ENCODE assay signal across 13 cellular contexts in the genomic region with DNA sequence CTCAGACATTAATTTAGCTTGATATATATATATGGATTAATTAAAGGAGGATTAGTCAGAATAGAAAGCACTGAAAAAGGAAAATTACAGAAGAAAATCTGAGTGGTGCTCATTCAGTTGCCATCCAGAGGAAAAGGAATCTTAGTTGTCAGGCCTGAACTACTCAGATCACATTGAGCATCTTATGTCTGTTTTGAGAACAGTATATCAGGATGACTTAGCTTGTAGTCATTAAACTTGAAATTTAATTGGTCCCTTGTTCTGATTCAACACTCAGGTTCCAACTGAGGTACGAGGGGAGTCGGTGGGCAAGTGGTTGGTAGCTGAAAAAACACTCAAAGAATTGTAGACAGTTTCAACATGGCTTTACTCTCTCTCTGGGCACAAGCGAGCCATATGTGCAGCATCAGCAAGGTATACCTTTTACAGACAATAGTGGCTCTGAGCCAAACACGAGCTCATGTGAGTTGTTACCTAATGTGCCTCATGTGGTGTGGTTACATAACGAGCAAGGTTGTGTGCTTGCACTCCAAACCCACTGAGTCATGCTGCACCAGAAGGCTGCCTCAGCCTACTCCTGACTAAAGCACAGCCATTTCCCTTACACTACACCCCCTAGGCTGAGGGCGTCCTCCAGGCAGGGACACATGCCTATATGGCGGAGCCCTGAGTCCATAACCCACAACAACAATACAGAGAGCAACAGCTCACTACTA.
DNase-seq lines count a peak whose midpoint lies in the region; ATAC-seq and TF ChIP-seq lines count a peak whose summit lies in the region.
"Had no signal": no experiment of that assay in that cellular context is flagged by ENCODE, and none has a peak within 500 bp of the region (broad histone marks: within the 10 kb centered on the region; RNA-seq: fewer than 3 reads in every experiment).

No MANE protein-coding gene starts in this region.

- no peaks in the 10 kb centered on the region for H3K4me1 Mint-ChIP-seq in activated CD8-positive, alpha-beta memory T cell treated with anti-CD3 and anti-CD28 coated beads, Interleukin-2, amount 10 ng/mL, durations not matched to agents 7 days and 5 days
- H3K4me1 Mint-ChIP-seq: CD14-positive monocyte; stimulated activated naive CD8-positive, alpha-beta T cell treated with anti-CD3 and anti-CD28 coated beads, Interleukin-15, amount 100 ng/mL, for 72 hours had no signal

- no peaks in the 10 kb centered on the region for H3K9me3 ChIP-seq in PC-9 (ENCODE audit: insufficient read depth, low read depth)
- H3K9me3 ChIP-seq: SJSA1 had no signal

- 0 out of 2 replicates have a peak overlapping the region, but pooled peaks have one; percentile 12 for H3K27ac ChIP-seq in PC-9
- H3K27ac ChIP-seq: SJSA1 had no signal

- no peaks in the 10 kb centered on the region for H3K9me2 ChIP-seq in PC-9 (ENCODE audit: insufficient read depth)

- peaks cover 6% of the 10 kb centered on the region for H3F3A ChIP-seq in PC-9 (ENCODE audit: insufficient read depth, low read depth)

- no peaks in the 10 kb centered on the region for H3K27me3 Mint-ChIP-seq in activated CD8-positive, alpha-beta memory T cell treated with anti-CD3 and anti-CD28 coated beads, Interleukin-2, amount 10 ng/mL, durations not matched to agents 7 days and 5 days
- H3K27me3 Mint-ChIP-seq: activated CD8-positive, alpha-beta T cell treated with anti-CD3 and anti-CD28 coated beads for 36 hours had no signal

- POLR2A ChIA-PET in PC-9 (lab: Charles Lee; ENCODE audit: unreplicated experiment): no interaction called here

- H3K27ac Mint-ChIP-seq in activated CD8-positive, alpha-beta memory T cell treated with anti-CD3 and anti-CD28 coated beads, Interleukin-2, amount 10 ng/mL, durations not matched to agents 7 days and 5 days: no peak overlapping the region
- H3K27ac Mint-ChIP-seq: activated CD8-positive, alpha-beta T cell treated with anti-CD3 and anti-CD28 coated beads for 36 hours; activated T-cell treated with anti-CD3 and anti-CD28 coated beads, Interleukin-2, amount 50 U/mL, for 72 hours; CD14-positive monocyte; stimulated activated naive CD8-positive, alpha-beta T cell treated with anti-CD3 and anti-CD28 coated beads, Interleukin-15, amount 100 ng/mL, for 72 hours had no signal

- no peaks in the 10 kb centered on the region for H4K20me1 ChIP-seq in PC-9 (ENCODE audit: insufficient read depth)

- H3K27me3 ChIP-seq in PC-9 (ENCODE audit: insufficient read depth, low read depth): no peaks in the 10 kb centered on the region
- H3K27me3 ChIP-seq: SJSA1 had no signal

- DNase-seq in NCI-H2029 (lab: John Stamatoyannopoulos, UW) (peak; percentile 23), NCI-H2029 treated with DMSO at 0.1 percent for 48 hours (lab: John Stamatoyannopoulos, UW) (no peak), PC-9 (peak in 1 of 2 experiments; percentile 41), posterior vena cava (ENCODE audit: low spot score) (peak; percentile 38), left ventricle myocardium superior (no peak)
- DNase-seq in activated CD8-positive, alpha-beta memory T cell treated with anti-CD3 and anti-CD28 coated beads, Interleukin-2, amount 10 ng/mL, durations not matched to agents 7 days and 5 days: no peak
- DNase-seq: activated CD8-positive, alpha-beta T cell treated with anti-CD3 and anti-CD28 coated beads for 36 hours; activated T-cell treated with anti-CD3 and anti-CD28 coated beads, Interleukin-2, amount 50 U/mL, for 72 hours; stimulated activated naive CD8-positive, alpha-beta T cell treated with anti-CD3 and anti-CD28 coated beads, Interleukin-15, amount 100 ng/mL, for 72 hours had no signal

- no peaks in the 10 kb centered on the region for H3K79me2 ChIP-seq in PC-9 (ENCODE audit: low read depth)

- intact Hi-C loops in PC-9 (cut with micrococcal nuclease; ENCODE audit: unreplicated experiment) (no loop called here), posterior vena cava (cut with DNase I) (no loop called here), left ventricle myocardium superior (cut with micrococcal nuclease) (no loop called here)

- H3K4me3 ChIP-seq in PC-9: no peak overlapping the region
- H3K4me3 ChIP-seq: SJSA1 had no signal

- BruUV-seq in PC-9 (replicated peaks; lab: Mats Ljungman, UMichigan): no TSS peak

- H3K4me1 ChIP-seq in PC-9 (replicated peaks; ENCODE audit: insufficient read depth): peaks cover 19% of the 10 kb centered on the region
- H3K4me1 ChIP-seq: SJSA1 had no signal

- H3K4me2 ChIP-seq in PC-9: no peak overlapping the region

- H3K4me3 Mint-ChIP-seq in activated CD8-positive, alpha-beta memory T cell treated with anti-CD3 and anti-CD28 coated beads, Interleukin-2, amount 10 ng/mL, durations not matched to agents 7 days and 5 days: no peak overlapping the region
- H3K4me3 Mint-ChIP-seq: activated CD8-positive, alpha-beta T cell treated with anti-CD3 and anti-CD28 coated beads for 36 hours; activated T-cell treated with anti-CD3 and anti-CD28 coated beads, Interleukin-2, amount 50 U/mL, for 72 hours; CD14-positive monocyte; stimulated activated naive CD8-positive, alpha-beta T cell treated with anti-CD3 and anti-CD28 coated beads, Interleukin-15, amount 100 ng/mL, for 72 hours had no signal

- H3K9me3 Mint-ChIP-seq in activated CD8-positive, alpha-beta memory T cell treated with anti-CD3 and anti-CD28 coated beads, Interleukin-2, amount 10 ng/mL, durations not matched to agents 7 days and 5 days (ENCODE audit: low read depth): no peaks in the 10 kb centered on the region
- H3K9me3 Mint-ChIP-seq: activated CD8-positive, alpha-beta T cell treated with anti-CD3 and anti-CD28 coated beads for 36 hours; activated T-cell treated with anti-CD3 and anti-CD28 coated beads, Interleukin-2, amount 50 U/mL, for 72 hours; stimulated activated naive CD8-positive, alpha-beta T cell treated with anti-CD3 and anti-CD28 coated beads, Interleukin-15, amount 100 ng/mL, for 72 hours had no signal

- no peaks in the 10 kb centered on the region for H3K36me3 Mint-ChIP-seq in activated CD8-positive, alpha-beta memory T cell treated with anti-CD3 and anti-CD28 coated beads, Interleukin-2, amount 10 ng/mL, durations not matched to agents 7 days and 5 days
- H3K36me3 Mint-ChIP-seq: CD14-positive monocyte had no signal

- H2AFZ ChIP-seq in PC-9: no peak overlapping the region

- ATAC-seq in esophagus mucosa (peak; percentile 93), HG02642 (IDR thresholded peaks at IDR 0.05; ENCODE audit: poor library complexity, unreplicated experiment) (no peak), left ventricle myocardium superior (no peak)
- ATAC-seq in activated CD8-positive, alpha-beta memory T cell treated with anti-CD3 and anti-CD28 coated beads, Interleukin-2, amount 10 ng/mL, durations not matched to agents 7 days and 5 days: no peak
- ATAC-seq: activated CD8-positive, alpha-beta T cell treated with anti-CD3 and anti-CD28 coated beads for 36 hours; activated T-cell treated with anti-CD3 and anti-CD28 coated beads, Interleukin-2, amount 50 U/mL, for 72 hours; stimulated activated naive CD8-positive, alpha-beta T cell treated with anti-CD3 and anti-CD28 coated beads, Interleukin-15, amount 100 ng/mL, for 72 hours had no signal

- TF ChIP-seq CTCF in PC-9 (conservative IDR thresholded peaks at IDR 0.05): no peak

- CTCF ChIA-PET in PC-9 (lab: Charles Lee): no interaction called here
- CTCF ChIA-PET in activated CD8-positive, alpha-beta memory T cell treated with anti-CD3 and anti-CD28 coated beads, Interleukin-2, amount 10 ng/mL, durations not matched to agents 7 days and 5 days (lab: Charles Lee): no interaction called here

- no peaks in the 10 kb centered on the region for H3K36me3 ChIP-seq in PC-9 (ENCODE audit: low read depth)
- H3K36me3 ChIP-seq: SJSA1 had no signal

Comparison
In these comparisons a context has a peak if more than half of its experiments do, and no peak if none do; other contexts are left out.
1. DNase-seq: peak in NCI-H2029 (single experiment) and posterior vena cava (single experiment); none in NCI-H2029 treated with DMSO at 0.1 percent for 48 hours (single experiment), activated CD8-positive, alpha-beta memory T cell treated with anti-CD3 and anti-CD28 coated beads, Interleukin-2, amount 10 ng/mL, durations not matched to agents 7 days and 5 days (single experiment) and left ventricle myocardium superior (single experiment).